ENCODE assay signal across 23 cellular contexts in genomic region chr1:95138223-95138622, GRCh38. TPM values are rescaled to one million over a fixed set of nuclear protein-coding genes. Genes with fewer than 3 reads are reported as not detected.
"Had no signal": no experiment of that assay in that cellular context is flagged by ENCODE, and none has a peak within 500 bp of the region (broad histone marks: within the 10 kb centered on the region; RNA-seq: fewer than 3 reads in every experiment).

No MANE protein-coding gene starts in this region.

- H3K27me3 Mint-ChIP-seq: stimulated activated memory B cell treated with anti-CD40 and anti-IgM and Interleukin-4, amounts not matched to agents 10 μg/mL and 1 μg/mL and 100 μg/mL, for 72 hours had no signal

- H3K9me3 ChIP-seq: gastroesophageal sphincter, heart left ventricle, left lung, psoas muscle, spleen, testis, tibial artery, upper lobe of left lung had no signal

- ATAC-seq: effector memory CD8-positive, alpha-beta T cell; esophagus mucosa; gastroesophageal sphincter; left cardiac atrium; left lung; naive thymus-derived CD4-positive, alpha-beta T cell; right cardiac atrium; stimulated activated memory B cell treated with anti-CD40 and anti-IgM and Interleukin-4, amounts not matched to agents 10 μg/mL and 1 μg/mL and 100 μg/mL, for 72 hours; stimulated activated naive CD8-positive, alpha-beta T cell treated with anti-CD3 and anti-CD28 coated beads, Interleukin-15, Interleukin-2, amounts not matched to agents 100 U/mL and 50 U/mL, for 24 hours had no signal

- DNase-seq: cortex of kidney; effector memory CD8-positive, alpha-beta T cell; foreskin fibroblast; heart left ventricle; left cardiac atrium; left lung; mesendoderm; midbrain; naive thymus-derived CD4-positive, alpha-beta T cell; nucleus accumbens; psoas muscle; right cardiac atrium; spleen; stimulated activated CD4-positive, alpha-beta T cell treated with anti-CD3 and anti-CD28 coated beads, Interleukin-4, amount 100 ng/mL, for 4 hours; stimulated activated naive CD8-positive, alpha-beta T cell treated with anti-CD3 and anti-CD28 coated beads, Interleukin-15, Interleukin-2, amounts not matched to agents 100 U/mL and 50 U/mL, for 24 hours; substantia nigra; testis; tibial artery; upper lobe of left lung had no signal

- H3K4me3 Mint-ChIP-seq: effector memory CD8-positive, alpha-beta T cell; naive thymus-derived CD4-positive, alpha-beta T cell; nephron; stimulated activated memory B cell treated with anti-CD40 and anti-IgM and Interleukin-4, amounts not matched to agents 10 μg/mL and 1 μg/mL and 100 μg/mL, for 72 hours had no signal

- H3K36me3 Mint-ChIP-seq: naive thymus-derived CD4-positive, alpha-beta T cell; stimulated activated memory B cell treated with anti-CD40 and anti-IgM and Interleukin-4, amounts not matched to agents 10 μg/mL and 1 μg/mL and 100 μg/mL, for 72 hours had no signal

- H3K9me3 Mint-ChIP-seq: effector memory CD8-positive, alpha-beta T cell; nephron; stimulated activated memory B cell treated with anti-CD40 and anti-IgM and Interleukin-4, amounts not matched to agents 10 μg/mL and 1 μg/mL and 100 μg/mL, for 72 hours had no signal

- H3K4me1 Mint-ChIP-seq: naive thymus-derived CD4-positive, alpha-beta T cell; nephron; stimulated activated memory B cell treated with anti-CD40 and anti-IgM and Interleukin-4, amounts not matched to agents 10 μg/mL and 1 μg/mL and 100 μg/mL, for 72 hours had no signal

- H3K27ac Mint-ChIP-seq: effector memory CD8-positive, alpha-beta T cell; naive thymus-derived CD4-positive, alpha-beta T cell; nephron; stimulated activated memory B cell treated with anti-CD40 and anti-IgM and Interleukin-4, amounts not matched to agents 10 μg/mL and 1 μg/mL and 100 μg/mL, for 72 hours had no signal

RNA-seq across cellular contexts. Expression of gene TLCD4, which starts 21.1 kb away (rescaled TPM):
- total RNA-seq: naive thymus-derived CD4-positive, alpha-beta T cell had no signal
